10 cellular contexts compared by ENCODE assay signal in genomic region chr11:46590740-46591606, GRCh38. TPM values are rescaled to one million over a fixed set of nuclear protein-coding genes. Genes with fewer than 3 reads are reported as not detected.
DNase-seq lines count a peak whose midpoint lies in the region; ATAC-seq and TF ChIP-seq lines count a peak whose summit lies in the region.
"Had no signal": no experiment of that assay in that cellular context is flagged by ENCODE, and none has a peak within 500 bp of the region (broad histone marks: within the 10 kb centered on the region; RNA-seq: fewer than 3 reads in every experiment).

No MANE protein-coding gene starts in this region.

- peak overlapping the region; percentile 79 for H3K4me2 ChIP-seq in DND-41 (ENCODE audit: insufficient read depth, low read length)
- peak overlapping the region; percentile 30; the same call in 1 of the 2 replicates for H3K4me2 ChIP-seq in OCI-LY1 (ENCODE audit: low read length)
- H3K4me2 ChIP-seq in trophoblast cell (ENCODE audit: low read length) = no peak overlapping the region

- no peak for DNase-seq in DND-41
- DNase-seq in dermis blood vessel endothelial cell = peak; percentile 38
- DNase-seq in trophoblast cell = peak in 1 of 2 donors; percentile 34
- DNase-seq in NCI-H2081 treated with DMSO at 0.1 percent for 48 hours (lab: John Stamatoyannopoulos, UW) = no peak
- no peak for DNase-seq in GM20000 (ENCODE audit: low spot score)
- DNase-seq: NCI-H1694 treated with DMSO at 0.1 percent for 48 hours, occipital lobe had no signal

- no peak overlapping the region for H4K8ac ChIP-seq in trophoblast cell (ENCODE audit: low read depth, low read length)

- peak overlapping the region; percentile 36; the same call in 1 of the 2 replicates for H3K27ac ChIP-seq in DND-41 (ENCODE audit: low read length)
- H3K27ac ChIP-seq in OCI-LY1 (ENCODE audit: low read depth, low read length, poor library complexity, severe bottlenecking) = no peak overlapping the region
- H3K27ac ChIP-seq in trophoblast cell (ENCODE audit: low read depth, low read length) = no peak overlapping the region
- H3K27ac ChIP-seq: SJSA1 had no signal

- H3K27me3 ChIP-seq in DND-41 (ENCODE audit: insufficient read depth, low read length, poor library complexity) = no peaks in the 10 kb centered on the region
- no peaks in the 10 kb centered on the region for H3K27me3 ChIP-seq in OCI-LY1 (ENCODE audit: insufficient read depth, low read length)
- H3K27me3 ChIP-seq in trophoblast cell (ENCODE audit: insufficient read depth, low read length) = no peaks in the 10 kb centered on the region
- H3K27me3 ChIP-seq: SJSA1 had no signal

- H3K9ac ChIP-seq in DND-41 (ENCODE audit: low read depth, low read length) = no peak overlapping the region
- no peak overlapping the region; the same call in 1 of the 2 replicates for H3K9ac ChIP-seq in OCI-LY1 (ENCODE audit: low read length)
- no peak overlapping the region for H3K9ac ChIP-seq in trophoblast cell (ENCODE audit: low read length)

- no peaks in the 10 kb centered on the region for H3F3A ChIP-seq in OCI-LY1 (ENCODE audit: insufficient read depth, low read length)

- H4K20me1 ChIP-seq in DND-41 (ENCODE audit: insufficient read depth, low read length) (peaks cover 26% of the 10 kb centered on the region), OCI-LY1 (ENCODE audit: insufficient read depth, low read length) (no peaks in the 10 kb centered on the region)

- no peak overlapping the region for H2AK5ac ChIP-seq in trophoblast cell (ENCODE audit: low read length)

- peaks cover 41% of the 10 kb centered on the region for H3K4me1 ChIP-seq in DND-41 (ENCODE audit: insufficient read depth, low read length)
- H3K4me1 ChIP-seq in OCI-LY1 (ENCODE audit: insufficient read depth, low read length, severe bottlenecking) = peaks cover 37% of the 10 kb centered on the region
- H3K4me1 ChIP-seq in trophoblast cell (ENCODE audit: control insufficient read depth in 1 of 2, insufficient read depth in 2 of 2, low read length in 2 of 2) = peaks cover 0 to 3% of the 10 kb centered on the region in 2 experiments

- H3K79me2 ChIP-seq in DND-41 (ENCODE audit: insufficient read depth, low read length) = peaks cover 86% of the 10 kb centered on the region
- H3K79me2 ChIP-seq in OCI-LY1 (ENCODE audit: insufficient read depth, low read length) = peaks cover 75% of the 10 kb centered on the region
- H3K79me2 ChIP-seq in trophoblast cell (ENCODE audit: control insufficient read depth, insufficient read depth, low read length, poor library complexity) = peaks cover 12% of the 10 kb centered on the region

- H2AFZ ChIP-seq in DND-41 (ENCODE audit: low read depth, low read length) = no peak overlapping the region
- no peak overlapping the region for H2AFZ ChIP-seq in OCI-LY1 (ENCODE audit: low read length)
- H2AFZ ChIP-seq in trophoblast cell (ENCODE audit: insufficient read depth, low read length, poor library complexity) = no peak overlapping the region

- H3K9me3 ChIP-seq in DND-41 (ENCODE audit: insufficient read depth, low read length, severe bottlenecking) (no peaks in the 10 kb centered on the region), OCI-LY1 (ENCODE audit: low read length) (no peaks in the 10 kb centered on the region), trophoblast cell (ENCODE audit: insufficient read depth, low read depth, low read length) (no peaks in the 10 kb centered on the region)
- H3K9me3 ChIP-seq: SJSA1 had no signal

- H3K79me1 ChIP-seq in trophoblast cell (ENCODE audit: low read length) = peaks cover 4% of the 10 kb centered on the region

- H2BK5ac ChIP-seq in trophoblast cell (ENCODE audit: low read depth, low read length, poor library complexity) = no peak overlapping the region

- no peak for ATAC-seq in DND-41 (ENCODE audit: insufficient read depth, low read depth)
- ATAC-seq in GM21360 (IDR thresholded peaks at IDR 0.05; ENCODE audit: unreplicated experiment) = no peak

- H2BK120ac ChIP-seq in trophoblast cell (ENCODE audit: insufficient read depth, low read length, poor library complexity) = no peak overlapping the region

- peak overlapping the region in 1 of 2 experiments; percentile 18; a peak in 1 of 4 replicates for H3K4me3 ChIP-seq in DND-41 (ENCODE audit: low read depth in 1 of 2, low read length in 2 of 2)
- H3K4me3 ChIP-seq in OCI-LY1 (ENCODE audit: low read depth, low read length, poor library complexity, severe bottlenecking) = peak overlapping the region; percentile 17
- no peak overlapping the region for H3K4me3 ChIP-seq in trophoblast cell (ENCODE audit: low read depth, low read length)
- H3K4me3 ChIP-seq: SJSA1 had no signal

- TF ChIP-seq CTCF in DND-41 (IDR thresholded peaks at IDR 0.05; ENCODE audit: borderline replicate concordance, extremely low read depth, low read length, poor library complexity, severe bottlenecking) = no peak
- TF ChIP-seq CTCF in OCI-LY1 (IDR thresholded peaks at IDR 0.05; ENCODE audit: low read length) = no peak
- TF ChIP-seq CTCF in GM20000 (IDR thresholded peaks at IDR 0.05; ENCODE audit: extremely low read depth, missing control alignments) = no peak

- H3K14ac ChIP-seq in trophoblast cell (ENCODE audit: low read length) = no peak overlapping the region

- H3K9me2 ChIP-seq in OCI-LY1 (ENCODE audit: low read depth, low read length) = no peaks in the 10 kb centered on the region

- no CpG with 5 or more reads among the region's 11 CpGs for WGBS in trophoblast cell (ENCODE audit: extremely low coverage, insufficient coverage, insufficient read length)

- H4K91ac ChIP-seq in trophoblast cell (ENCODE audit: low read depth, low read length) = no peak overlapping the region

- H3K4ac ChIP-seq in trophoblast cell (ENCODE audit: low read depth, low read length) = peak overlapping the region; percentile 79

- H2BK12ac ChIP-seq in trophoblast cell (ENCODE audit: low read length) = no peak overlapping the region

- no peak overlapping the region for H3K18ac ChIP-seq in trophoblast cell (ENCODE audit: low read length)

- H3K36me3 ChIP-seq in DND-41 (ENCODE audit: insufficient read depth, low read length) (peaks cover 6% of the 10 kb centered on the region), OCI-LY1 (ENCODE audit: insufficient read depth, low read length) (no peaks in the 10 kb centered on the region; the same call in 1 of the 2 replicates), trophoblast cell (ENCODE audit: control insufficient read depth in 1 of 2, insufficient read depth in 2 of 2, low read length in 2 of 2) (peaks cover 0 to 1% of the 10 kb centered on the region in 2 experiments)

- no peak overlapping the region for H3K23ac ChIP-seq in trophoblast cell (ENCODE audit: low read length)

- no peak overlapping the region for H4K12ac ChIP-seq in trophoblast cell (ENCODE audit: low read depth, low read length)

RNA-seq across cellular contexts. Expression of gene AMBRA1, which starts 2.9 kb away (rescaled TPM):
- 20.9 and 27.3 TPM in 2 replicates for total RNA-seq in dermis blood vessel endothelial cell
- 12.9 and 14.9 TPM in 2 replicates for polyA plus RNA-seq in trophoblast cell (2013)

RNA-seq across cellular contexts. Expression of gene HARBI1, which starts 26.1 kb away (rescaled TPM):
- total RNA-seq in dermis blood vessel endothelial cell = 3.7 and 5.8 TPM in 2 replicates
- 3.6 and 3.7 TPM in 2 replicates for polyA plus RNA-seq in trophoblast cell (2013)

RNA-seq across cellular contexts. Expression of gene ATG13, which starts 26.4 kb away (rescaled TPM):
- total RNA-seq in dermis blood vessel endothelial cell = 57.7 and 67.3 TPM in 2 replicates
- 87.2 and 100 TPM in 2 replicates for polyA plus RNA-seq in trophoblast cell (2013)
